In genomic region chr16:9816644-9817043, GRCh38 we compare ENCODE assay signal across 1 cellular context.
TF ChIP-seq lines count a peak whose summit lies in the region.

No MANE protein-coding gene starts in this region.

TF ChIP-seq in GM23338, 12 proteins besides CTCF, POLR2A, EP300 and RAD21 (continued from another document):
- no peak for TF ChIP-seq REST (IDR thresholded peaks at IDR 0.05; ENCODE audit: unreplicated experiment)
- TF ChIP-seq NANOG (IDR thresholded peaks at IDR 0.05; ENCODE audit: borderline replicate concordance) = peak; percentile 60; the same call in 1 of the 2 replicates
- no peak for TF ChIP-seq ZNF114 (CRISPR knock-in tag; IDR thresholded peaks at IDR 0.05)
- 0 out of 2 replicates have a peak, but pooled peaks have one; percentile 33 for TF ChIP-seq ZNF462 (CRISPR knock-in tag; IDR thresholded peaks at IDR 0.05)
- TF ChIP-seq STAT1 (IDR thresholded peaks at IDR 0.05; ENCODE audit: unreplicated experiment) = no peak
